In the genomic region with DNA sequence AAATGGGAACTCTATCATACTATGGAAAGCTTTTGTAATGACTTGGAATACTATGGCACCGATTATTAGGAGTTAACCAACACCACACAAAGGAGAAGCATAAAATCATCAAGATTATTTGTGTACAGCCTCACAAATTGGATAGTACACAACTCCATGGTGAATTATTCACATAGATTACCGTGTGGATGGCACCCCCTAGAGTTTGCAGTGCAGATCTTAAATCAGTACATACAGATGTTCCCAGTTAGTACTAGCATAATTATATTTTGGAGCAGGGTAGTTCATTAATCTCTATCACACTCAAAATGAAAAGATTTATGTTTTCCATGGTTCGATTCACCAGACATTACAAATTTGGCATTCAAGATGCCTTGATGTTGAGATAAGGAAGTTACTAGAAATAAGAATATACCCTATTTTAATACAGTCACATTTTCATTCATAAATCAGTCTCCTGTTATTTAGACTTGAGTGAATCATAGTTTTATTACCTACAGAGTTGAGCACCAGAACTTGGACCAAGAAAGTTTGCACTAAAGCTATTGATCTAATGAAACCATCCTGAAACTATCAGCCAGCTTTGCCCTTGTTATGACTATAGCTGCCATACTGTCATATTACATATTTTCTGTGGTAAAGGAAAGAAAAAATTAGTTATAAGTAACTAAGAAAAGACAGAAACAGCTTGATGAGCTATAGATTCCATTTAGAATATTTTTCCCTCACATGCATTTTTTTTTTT, we compare ENCODE assay signal across 8 cellular contexts.
DNase-seq lines count a peak whose midpoint lies in the region; ATAC-seq and TF ChIP-seq lines count a peak whose summit lies in the region.

No MANE protein-coding gene starts in this region.

- H3K4me1 Mint-ChIP-seq in stimulated activated naive B cell treated with anti-CD40 and anti-IgM and Interleukin-4, amounts not matched to agents 10 μg/mL and 1 μg/mL and 100 μg/mL, for 72 hours = no peaks in the 10 kb centered on the region

- no peaks in the 10 kb centered on the region for H3K9me3 ChIP-seq in colonic mucosa
- no peaks in the 10 kb centered on the region for H3K9me3 ChIP-seq in uterus

- no peak overlapping the region for H3K4me3 ChIP-seq in colonic mucosa
- H3K4me3 ChIP-seq in uterus = no peak overlapping the region

- intact Hi-C loops in colonic mucosa (cut with DNase I) (no loop called here), uterus (cut with DNase I; ENCODE audit: low total_unique reads) (no loop called here)

- H3K4me3 Mint-ChIP-seq in stimulated activated naive B cell treated with anti-CD40 and anti-IgM and Interleukin-4, amounts not matched to agents 10 μg/mL and 1 μg/mL and 100 μg/mL, for 72 hours = no peak overlapping the region

- H3K36me3 ChIP-seq in colonic mucosa (no peaks in the 10 kb centered on the region), uterus (no peaks in the 10 kb centered on the region)

- TF ChIP-seq CTCF in GM20000 (IDR thresholded peaks at IDR 0.05; ENCODE audit: extremely low read depth, missing control alignments) (no peak), colonic mucosa (IDR thresholded peaks at IDR 0.05) (peak; percentile 18), uterus (IDR thresholded peaks at IDR 0.05) (peak in 1 of 4 experiments; percentile 5)

- ATAC-seq in stimulated activated naive B cell treated with anti-CD40 and anti-IgM and Interleukin-4, amounts not matched to agents 10 μg/mL and 1 μg/mL and 100 μg/mL, for 72 hours (replicated peaks) = peak; percentile 48 to 60
- ATAC-seq in HG03280 (IDR thresholded peaks at IDR 0.05; ENCODE audit: unreplicated experiment) = no peak

- H3K27ac Mint-ChIP-seq in stimulated activated naive B cell treated with anti-CD40 and anti-IgM and Interleukin-4, amounts not matched to agents 10 μg/mL and 1 μg/mL and 100 μg/mL, for 72 hours = no peak overlapping the region

- H3K4me1 ChIP-seq in colonic mucosa (no peaks in the 10 kb centered on the region), uterus (no peaks in the 10 kb centered on the region)

- H3K9ac ChIP-seq in colonic mucosa (ENCODE audit: low read depth in 2 of 2, low read length in 2 of 2) = no peak overlapping the region

- no peak overlapping the region for H3K27ac ChIP-seq in colonic mucosa
- H3K27ac ChIP-seq in uterus = no peak overlapping the region

- H3K27me3 ChIP-seq in colonic mucosa = no peaks in the 10 kb centered on the region
- no peaks in the 10 kb centered on the region for H3K27me3 ChIP-seq in uterus

- no peaks in the 10 kb centered on the region for H3K9me3 Mint-ChIP-seq in stimulated activated naive B cell treated with anti-CD40 and anti-IgM and Interleukin-4, amounts not matched to agents 10 μg/mL and 1 μg/mL and 100 μg/mL, for 72 hours

- H3K27me3 Mint-ChIP-seq in stimulated activated naive B cell treated with anti-CD40 and anti-IgM and Interleukin-4, amounts not matched to agents 10 μg/mL and 1 μg/mL and 100 μg/mL, for 72 hours = no peaks in the 10 kb centered on the region

- no peak for TF ChIP-seq POLR2A in uterus (IDR thresholded peaks at IDR 0.05)

- H3K36me3 Mint-ChIP-seq in stimulated activated naive B cell treated with anti-CD40 and anti-IgM and Interleukin-4, amounts not matched to agents 10 μg/mL and 1 μg/mL and 100 μg/mL, for 72 hours = no peaks in the 10 kb centered on the region

- DNase-seq in NCI-H1105 treated with DMSO at 0.1 percent for 48 hours (lab: John Stamatoyannopoulos, UW) = peak; percentile 0
- DNase-seq in NCI-H1105 (lab: John Stamatoyannopoulos, UW) = no peak
- peak; percentile 0 for DNase-seq in GM20000 (ENCODE audit: low spot score)
- DNase-seq in NCI-H1092 treated with DMSO at 0.1 percent for 48 hours (lab: John Stamatoyannopoulos, UW) = peak; percentile 12
- DNase-seq in colonic mucosa = peak; percentile 26
- DNase-seq in stimulated activated naive B cell treated with anti-CD40 and anti-IgM and Interleukin-4, amounts not matched to agents 10 μg/mL and 1 μg/mL and 100 μg/mL, for 72 hours = no peak
- DNase-seq in uterus = no peak

Comparison
In these comparisons a context has a peak if more than half of its experiments do, and no peak if none do; other contexts are left out.
1. DNase-seq: peak in NCI-H1105 treated with DMSO at 0.1 percent for 48 hours (single experiment), GM20000 (single experiment), NCI-H1092 treated with DMSO at 0.1 percent for 48 hours (single experiment) and colonic mucosa (single experiment); none in NCI-H1105 (single experiment), stimulated activated naive B cell treated with anti-CD40 and anti-IgM and Interleukin-4, amounts not matched to agents 10 μg/mL and 1 μg/mL and 100 μg/mL, for 72 hours (single experiment) and uterus (0 of 2).